Comparison of ENCODE assay signal across 8 cellular contexts in the genomic region with DNA sequence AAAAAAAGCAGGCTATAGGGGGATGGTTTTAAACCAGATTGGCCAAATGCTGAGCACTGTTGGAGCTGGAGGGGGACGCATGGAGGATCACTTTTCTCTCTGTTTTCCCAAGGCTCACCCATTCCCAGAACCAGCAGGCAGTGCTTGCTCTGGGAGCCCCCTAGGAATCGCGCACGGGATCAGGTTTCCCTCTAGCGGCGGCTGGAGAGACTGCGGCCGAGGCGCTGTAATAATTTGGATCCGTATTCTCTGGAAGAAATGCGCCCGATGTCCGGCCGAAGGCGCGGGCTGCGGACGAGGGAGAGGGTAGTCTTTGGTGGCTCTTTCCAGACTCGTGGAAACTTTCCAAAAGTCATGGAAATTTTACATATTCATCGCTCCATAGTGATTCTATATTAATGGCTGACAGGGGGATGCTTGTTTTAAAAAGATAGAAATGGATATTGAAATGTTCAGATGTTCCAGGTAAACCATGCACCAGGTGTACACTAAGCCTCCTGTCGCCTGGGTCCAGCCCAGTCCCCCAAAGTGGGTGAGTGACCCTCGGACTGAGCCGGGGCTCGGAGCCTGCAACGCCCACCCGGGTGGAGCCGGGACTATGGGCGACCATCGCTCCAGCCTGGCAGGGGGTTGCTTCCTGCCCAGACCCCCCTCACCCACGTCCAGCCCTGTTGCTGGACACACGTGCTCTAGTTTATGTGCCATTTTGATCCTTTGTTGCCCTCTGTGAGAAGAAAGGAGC.
DNase-seq lines count a peak whose midpoint lies in the region; ATAC-seq and TF ChIP-seq lines count a peak whose summit lies in the region.

No MANE protein-coding gene starts in this region.

- H3K36me3 ChIP-seq in vagina, result no peaks in the 10 kb centered on the region

- H3K27ac ChIP-seq in 22Rv1, result no peak overlapping the region
- no peak overlapping the region for H3K27ac ChIP-seq in vagina

- DNase-seq in ELR (ENCODE audit: low read depth) (peak; percentile 63), NAMALWA (ENCODE audit: low spot score) (peak; percentile 52), SW480 (ENCODE audit: low spot score) (peak; percentile 67), epithelial cell of proximal tubule (ENCODE audit: low read depth) (no peak), myocyte (ENCODE audit: low read depth) (peak; percentile 51), vagina (ENCODE audit: extremely low spot score in 2 of 2) (no peak)

- no peak for ATAC-seq in GM18907 (IDR thresholded peaks at IDR 0.05; ENCODE audit: unreplicated experiment)

- H3K9me3 ChIP-seq in vagina, result no peaks in the 10 kb centered on the region

- no peaks in the 10 kb centered on the region for H3K4me1 ChIP-seq in vagina

- peak; percentile 95 for TF ChIP-seq CTCF in 22Rv1 (IDR thresholded peaks at IDR 0.05)
- peak; percentile 85 for TF ChIP-seq CTCF in epithelial cell of proximal tubule (conservative IDR thresholded peaks at IDR 0.05; ENCODE audit: low read depth, low read length)
- peak in 2 of 3 experiments; percentile 29 to 75 for TF ChIP-seq CTCF in vagina (IDR thresholded peaks at IDR 0.05)

- no peak for TF ChIP-seq POLR2A in vagina (IDR thresholded peaks at IDR 0.05)

- H3K4me3 ChIP-seq in epithelial cell of proximal tubule (ENCODE audit: low read depth, low read length) (no peak overlapping the region), vagina (no peak overlapping the region)

- no peaks in the 10 kb centered on the region for H3K27me3 ChIP-seq in vagina

- intact Hi-C loops in vagina (cut with DNase I), result no loop called here

Comparison
In these comparisons a context has a peak if more than half of its experiments do, and no peak if none do; other contexts are left out.
1. DNase-seq: peak in ELR (single experiment), NAMALWA (single experiment), SW480 (single experiment) and myocyte (single experiment); none in epithelial cell of proximal tubule (single experiment) and vagina (0 of 2).
2. Peak in every context shown above with its lines, with median percentiles within 50 percentile points of each other: CTCF ChIP-seq.